In genomic region chr9:14671327-14671840, GRCh38 we compare ENCODE assay signal across 26 cellular contexts. TPM values are rescaled to one million over a fixed set of nuclear protein-coding genes. Genes with fewer than 3 reads are reported as not detected.
"Had no signal": no experiment of that assay in that cellular context is flagged by ENCODE, and none has a peak within 500 bp of the region (broad histone marks: within the 10 kb centered on the region; RNA-seq: fewer than 3 reads in every experiment).

No MANE protein-coding gene starts in this region.

- ATAC-seq: activated CD8-positive, alpha-beta T cell treated with anti-CD3 and anti-CD28 coated beads, Interleukin-2, amount 10 ng/mL, durations not matched to agents 7 days and 5 days; activated naive CD8-positive, alpha-beta T cell treated with anti-CD3 and anti-CD28 coated beads, Interleukin-2, amount 50 U/mL, for 24 hours; left lobe of liver; stimulated activated naive B cell treated with anti-CD40 and anti-IgM and Interleukin-4, amounts not matched to agents 10 μg/mL and 1 μg/mL and 100 μg/mL, for 72 hours; upper lobe of right lung had no signal

- H3K4me3 Mint-ChIP-seq: activated CD8-positive, alpha-beta T cell treated with anti-CD3 and anti-CD28 coated beads, Interleukin-2, amount 10 ng/mL, durations not matched to agents 7 days and 5 days; activated naive CD8-positive, alpha-beta T cell treated with anti-CD3 and anti-CD28 coated beads, Interleukin-2, amount 50 U/mL, for 24 hours; stimulated activated naive B cell treated with anti-CD40 and anti-IgM and Interleukin-4, amounts not matched to agents 10 μg/mL and 1 μg/mL and 100 μg/mL, for 72 hours had no signal

- DNase-seq: activated CD4-positive, alpha-beta T cell treated with anti-CD3 and anti-CD28 coated beads for 1 hour; activated CD8-positive, alpha-beta memory T cell treated with anti-CD3 and anti-CD28 coated beads, Interleukin-2, amount 50 U/mL, for 48 hours; activated CD8-positive, alpha-beta T cell treated with anti-CD3 and anti-CD28 coated beads, Interleukin-2, amount 10 ng/mL, durations not matched to agents 7 days and 5 days; activated naive CD4-positive, alpha-beta T cell treated with Interleukin-2 at 50 U/mL for 16 hours; activated naive CD8-positive, alpha-beta T cell treated with anti-CD3 and anti-CD28 coated beads, Interleukin-2, amount 50 U/mL, for 24 hours; cerebellar nuclear complex; effector CD4-positive, alpha-beta T cell; esophagus squamous epithelium; kidney; midbrain; occipital lobe; posterior cingulate gyrus; sigmoid colon; spleen; stimulated activated CD4-positive, alpha-beta T cell treated with anti-CD3 and anti-CD28 coated beads, Interleukin-4, amount 100 ng/mL, for 4 hours; stimulated activated naive B cell treated with anti-CD40 and anti-IgM and Interleukin-4, amounts not matched to agents 10 μg/mL and 1 μg/mL and 100 μg/mL, for 72 hours; upper lobe of right lung had no signal

- H3K27me3 Mint-ChIP-seq: activated naive CD8-positive, alpha-beta T cell treated with anti-CD3 and anti-CD28 coated beads, Interleukin-2, amount 50 U/mL, for 24 hours; stimulated activated naive B cell treated with anti-CD40 and anti-IgM and Interleukin-4, amounts not matched to agents 10 μg/mL and 1 μg/mL and 100 μg/mL, for 72 hours had no signal

- H3K9me3 Mint-ChIP-seq: activated naive CD8-positive, alpha-beta T cell treated with anti-CD3 and anti-CD28 coated beads, Interleukin-2, amount 50 U/mL, for 24 hours; stimulated activated naive B cell treated with anti-CD40 and anti-IgM and Interleukin-4, amounts not matched to agents 10 μg/mL and 1 μg/mL and 100 μg/mL, for 72 hours had no signal

- H3K27ac Mint-ChIP-seq: activated CD8-positive, alpha-beta T cell treated with anti-CD3 and anti-CD28 coated beads, Interleukin-2, amount 10 ng/mL, durations not matched to agents 7 days and 5 days; activated naive CD8-positive, alpha-beta T cell treated with anti-CD3 and anti-CD28 coated beads, Interleukin-2, amount 50 U/mL, for 24 hours; stimulated activated naive B cell treated with anti-CD40 and anti-IgM and Interleukin-4, amounts not matched to agents 10 μg/mL and 1 μg/mL and 100 μg/mL, for 72 hours had no signal

RNA-seq across cellular contexts. Expression of gene CER1, which starts 51.1 kb away (rescaled TPM):
- total RNA-seq: activated CD8-positive, alpha-beta T cell treated with anti-CD3 and anti-CD28 coated beads, Interleukin-2, amount 10 ng/mL, durations not matched to agents 7 days and 5 days; ascending aorta; bronchial epithelial cell; esophagus squamous epithelium; foreskin keratinocyte; kidney; left lobe of liver; lung; occipital lobe; renal cortical epithelial cell; spleen; thoracic aorta; upper lobe of right lung had no signal
- polyA plus RNA-seq: foreskin keratinocyte, hepatocyte, lung, neural cell, sigmoid colon, spleen had no signal
